In the genomic region with DNA sequence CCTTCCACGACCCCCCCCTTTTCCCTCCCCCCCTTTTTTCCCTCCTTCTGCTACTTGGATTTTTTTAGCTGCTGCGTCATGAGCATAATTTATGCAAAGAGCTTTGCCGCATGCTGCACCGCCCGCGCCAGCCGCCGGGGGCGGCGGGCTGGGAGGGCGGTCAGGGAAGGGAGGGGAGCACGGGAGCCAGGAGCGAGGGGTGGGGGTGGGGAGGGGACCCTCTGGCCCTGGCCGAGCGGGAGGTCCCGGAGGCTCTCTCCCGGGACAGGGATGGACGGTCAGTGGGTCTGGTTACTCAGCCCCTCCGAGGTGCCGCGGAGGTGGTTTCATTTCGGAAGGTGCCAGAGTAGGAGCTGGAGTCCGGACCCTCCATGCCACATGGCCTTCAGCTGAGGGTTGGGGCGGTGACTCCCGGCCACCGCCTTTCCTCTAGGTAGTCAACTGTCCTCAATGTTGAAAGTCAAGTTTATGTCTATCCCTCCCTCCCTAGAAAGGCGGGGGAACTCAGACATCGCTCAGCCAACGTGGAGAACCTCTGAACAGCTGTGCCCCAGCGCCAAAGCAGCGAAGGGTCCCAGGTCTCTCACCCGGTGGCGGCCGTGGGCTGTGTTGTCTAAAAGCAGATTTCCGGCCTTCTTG, we compare ENCODE assay signal across 8 cellular contexts. TPM values are rescaled to one million over a fixed set of nuclear protein-coding genes. Genes with fewer than 3 reads are reported as not detected.
A peak's percentile ranks its signal among the peaks of the same experiment; 100 is the strongest.
DNase-seq lines count a peak whose midpoint lies in the region; ATAC-seq and TF ChIP-seq lines count a peak whose summit lies in the region.

Gene POU6F1, minus strand, starts transcription at position 95 of the 639 bp plus-strand sequence. CDS start 11,226 bp downstream, outside the sequence.

- H3K4me3 ChIP-seq in H7 (ENCODE audit: insufficient read depth, low read depth, low read length) (peak within 1 kb of the TSS; percentile 61), MM.1S (ENCODE audit: low read length) (peak within 1 kb of the TSS; percentile 69), SK-N-SH (ENCODE audit: low read depth in 2 of 2, low read length in 1 of 2) (peak within 1 kb of the TSS; percentile 58 to 65), parathyroid adenoma (ENCODE audit: low read depth, low read length) (peak within 1 kb of the TSS; percentile 78), transverse colon (peak within 1 kb of the TSS; percentile 44 to 98 (median 92))

- H3K9me3 ChIP-seq in MM.1S (replicated peaks; ENCODE audit: insufficient read depth, low read length) (no peaks in the 10 kb centered on the region), SK-N-SH (no peaks in the 10 kb centered on the region), parathyroid adenoma (ENCODE audit: control insufficient read depth, low read length) (no peaks in the 10 kb centered on the region), transverse colon (no peaks in the 10 kb centered on the region)

- TF ChIP-seq POLR2A in transverse colon (IDR thresholded peaks at IDR 0.05): peak; percentile 54

- intact Hi-C loops in cardiac septum (cut with DNase I): loop anchor here (2.0 to 10.0 kb wide), 3 partner anchors 21 to 133 kb away; partner anchors contain the start of genes CSRNP2, DAZAP2 and TFCP2
- intact Hi-C loops in transverse colon (cut with DNase I; ENCODE audit: low total_unique reads): no loop called here

- 0 out of 2 replicates have a peak, but pooled peaks cover 5% of the 10 kb centered on the region for H3K4me1 ChIP-seq in MM.1S (ENCODE audit: low read length)
- H3K4me1 ChIP-seq in SK-N-SH (ENCODE audit: control insufficient read depth in 1 of 2, insufficient read depth in 2 of 2, low read depth in 1 of 2, low read length in 1 of 2): peaks cover 0 to 8% of the 10 kb centered on the region in 2 experiments; a peak in 1 of 4 replicates
- H3K4me1 ChIP-seq in parathyroid adenoma: peaks cover 4% of the 10 kb centered on the region
- H3K4me1 ChIP-seq in transverse colon: peaks cover 0 to 20% (median 12%) of the 10 kb centered on the region in 4 donors

- H3K9me2 ChIP-seq in MM.1S (replicated peaks; ENCODE audit: insufficient read depth, low read length): no peaks in the 10 kb centered on the region
- H3K9me2 ChIP-seq in SK-N-SH: no peaks in the 10 kb centered on the region

- no peak for TF ChIP-seq RAD21 in SK-N-SH (IDR thresholded peaks at IDR 0.05; ENCODE audit: low read length)

- H3K27ac Mint-ChIP-seq in activated naive CD8-positive, alpha-beta T cell treated with anti-CD3 and anti-CD28 coated beads, Interleukin-2, amount 50 U/mL, for 24 hours: peak within 1 kb of the TSS; percentile 90

- H2AFZ ChIP-seq in MM.1S (ENCODE audit: low read length) (peak within 1 kb of the TSS; percentile 92), SK-N-SH (ENCODE audit: low read depth) (peak within 1 kb of the TSS; percentile 86), parathyroid adenoma (peak within 1 kb of the TSS; percentile 98)

- H4K20me1 ChIP-seq in MM.1S (ENCODE audit: insufficient read depth, low read length) (no peaks in the 10 kb centered on the region), SK-N-SH (ENCODE audit: insufficient read depth) (no peaks in the 10 kb centered on the region)

- POLR2A ChIA-PET in SK-N-SH (lab: Yijun Ruan, JAX): interaction anchor here (0.6 to 1.6 kb wide), 7 partner anchors 12 to 166 kb away, joined by 3 to 13 read pairs (median 5); partner anchors contain the start of genes CSRNP2 and DAZAP2

- H3K4me3 Mint-ChIP-seq in activated naive CD8-positive, alpha-beta T cell treated with anti-CD3 and anti-CD28 coated beads, Interleukin-2, amount 50 U/mL, for 24 hours: peak within 1 kb of the TSS; percentile 83

- H3K27me3 Mint-ChIP-seq in activated naive CD8-positive, alpha-beta T cell treated with anti-CD3 and anti-CD28 coated beads, Interleukin-2, amount 50 U/mL, for 24 hours: no peaks in the 10 kb centered on the region

- no peak for TF ChIP-seq EP300 in SK-N-SH (IDR thresholded peaks at IDR 0.05; ENCODE audit: borderline replicate concordance in 1 of 2, low read depth in 1 of 2, low read length in 1 of 2)
- TF ChIP-seq EP300 in transverse colon (IDR thresholded peaks at IDR 0.05; ENCODE audit: low read depth): no peak

- H3K4me2 ChIP-seq in MM.1S (ENCODE audit: low read depth, low read length) (peak within 1 kb of the TSS; percentile 96), SK-N-SH (peak within 1 kb of the TSS; percentile 88), parathyroid adenoma (ENCODE audit: low read length) (peak within 1 kb of the TSS; percentile 99)

- H3K79me2 ChIP-seq in MM.1S (ENCODE audit: low read length) (no peaks in the 10 kb centered on the region), SK-N-SH (ENCODE audit: insufficient read depth) (no peaks in the 10 kb centered on the region), parathyroid adenoma (peaks cover 6% of the 10 kb centered on the region)

- in situ Hi-C loops in transverse colon (cut with MboI; ENCODE audit: low pct_ligation_motif_present in 1 of 4, low pct_unique_long_range_greater_than_20kb in 1 of 4, low sequenced_read_pairs in 3 of 4): no loop called here

- H3K4me1 Mint-ChIP-seq in activated naive CD8-positive, alpha-beta T cell treated with anti-CD3 and anti-CD28 coated beads, Interleukin-2, amount 50 U/mL, for 24 hours: peaks cover 16% of the 10 kb centered on the region

- H3K27me3 ChIP-seq in H7 (ENCODE audit: control insufficient read depth, insufficient read depth, low read length) (no peaks in the 10 kb centered on the region), MM.1S (replicated peaks; ENCODE audit: insufficient read depth, low read length) (no peaks in the 10 kb centered on the region), SK-N-SH (ENCODE audit: insufficient read depth) (no peaks in the 10 kb centered on the region), parathyroid adenoma (ENCODE audit: control insufficient read depth, insufficient read depth, low read length) (no peaks in the 10 kb centered on the region), transverse colon (no peaks in the 10 kb centered on the region)

- peaks cover 14% of the 10 kb centered on the region for H3F3A ChIP-seq in MM.1S (ENCODE audit: insufficient read depth, low read length)
- peaks cover 25% of the 10 kb centered on the region for H3F3A ChIP-seq in SK-N-SH (replicated peaks; ENCODE audit: insufficient read depth)

- WGBS in SK-N-SH (ENCODE audit: low lambda C conversion rate): 8% methylated on average over 30 of the region's 35 CpGs
- 1% methylated on average over 21 of the region's 35 CpGs; no CpG with 5 or more reads in 1 of the 2 donors for WGBS in transverse colon (ENCODE audit: low coverage in 1 of 2), 2 donors

- CTCF ChIA-PET in SK-N-SH (lab: Yijun Ruan, JAX): interaction anchor here (0.6 to 3.1 kb wide), 19 partner anchors 9 to 454 kb away, joined by 3 to 15 read pairs (median 3); partner anchors contain the start of genes DAZAP2, LETMD1 and SMAGP

- H3K36me3 ChIP-seq in H7 (replicated peaks; ENCODE audit: control insufficient read depth, insufficient read depth, low read length): no peaks in the 10 kb centered on the region
- H3K36me3 ChIP-seq in MM.1S (replicated peaks; ENCODE audit: insufficient read depth, low read length): no peaks in the 10 kb centered on the region
- H3K36me3 ChIP-seq in SK-N-SH (replicated peaks in 1 of 2; ENCODE audit: control insufficient read depth in 1 of 2, insufficient read depth in 2 of 2, low read length in 1 of 2): no peaks in the 10 kb centered on the region
- H3K36me3 ChIP-seq in parathyroid adenoma (ENCODE audit: control insufficient read depth, insufficient read depth, low read length): no peaks in the 10 kb centered on the region
- H3K36me3 ChIP-seq in transverse colon: no peaks in the 10 kb centered on the region

- H3K27ac ChIP-seq in MM.1S (ENCODE audit: low read length) (peak within 1 kb of the TSS; percentile 48; the same call in 1 of the 2 replicates), SK-N-SH (ENCODE audit: low read depth in 2 of 2, low read length in 1 of 2) (peak within 1 kb of the TSS; percentile 53 to 77), parathyroid adenoma (peak within 1 kb of the TSS; percentile 93), transverse colon (peak within 1 kb of the TSS; percentile 90 to 97 (median 95))

- peak; percentile 96 for DNase-seq in GM03348 (ENCODE audit: low spot score)
- DNase-seq in H7: peak; percentile 97
- DNase-seq in MM.1S: peak; percentile 84
- DNase-seq in SK-N-SH: peak; percentile 96
- peak; percentile 72 for DNase-seq in activated naive CD8-positive, alpha-beta T cell treated with anti-CD3 and anti-CD28 coated beads, Interleukin-2, amount 50 U/mL, for 24 hours
- DNase-seq in cardiac septum (ENCODE audit: low spot score): peak; percentile 81
- DNase-seq in transverse colon: peak; percentile 74

- H3K9ac ChIP-seq in MM.1S (ENCODE audit: low read length) (peak within 1 kb of the TSS; percentile 77), SK-N-SH (peak within 1 kb of the TSS; percentile 88), parathyroid adenoma (peak within 1 kb of the TSS; percentile 92)

- TF ChIP-seq CTCF in MM.1S (IDR thresholded peaks at IDR 0.05; ENCODE audit: low read length): peak; percentile 56
- TF ChIP-seq CTCF in SK-N-SH (IDR thresholded peaks at IDR 0.05): peak; percentile 53
- TF ChIP-seq CTCF in parathyroid adenoma (IDR thresholded peaks at IDR 0.05): peak; percentile 76
- peak; percentile 70 to 83 (median 79) for TF ChIP-seq CTCF in transverse colon (IDR thresholded peaks at IDR 0.05)

- H3K36me3 Mint-ChIP-seq in activated naive CD8-positive, alpha-beta T cell treated with anti-CD3 and anti-CD28 coated beads, Interleukin-2, amount 50 U/mL, for 24 hours (ENCODE audit: low read depth): no peaks in the 10 kb centered on the region

- ATAC-seq in activated naive CD8-positive, alpha-beta T cell treated with anti-CD3 and anti-CD28 coated beads, Interleukin-2, amount 50 U/mL, for 24 hours: peak; percentile 78

- no peaks in the 10 kb centered on the region for H3K9me3 Mint-ChIP-seq in activated naive CD8-positive, alpha-beta T cell treated with anti-CD3 and anti-CD28 coated beads, Interleukin-2, amount 50 U/mL, for 24 hours

TF ChIP-seq in SK-N-SH, 30 proteins besides CTCF, POLR2A, EP300 and RAD21 (continues in another document):
- TF ChIP-seq, protein P1, sequence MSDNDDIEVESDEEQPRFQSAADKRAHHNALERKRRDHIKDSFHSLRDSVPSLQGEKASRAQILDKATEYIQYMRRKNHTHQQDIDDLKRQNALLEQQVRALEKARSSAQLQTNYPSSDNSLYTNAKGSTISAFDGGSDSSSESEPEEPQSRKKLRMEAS (IDR thresholded peaks at IDR 0.05; ENCODE audit: low read depth): peak; percentile 15; the same call in 1 of the 2 replicates
- TF ChIP-seq EZH2phosphoT487 (IDR thresholded peaks at IDR 0.05; ENCODE audit: borderline replicate concordance, low read depth): no peak
- peak; percentile 62; the same call in 1 of the 2 replicates for TF ChIP-seq MXI1 (IDR thresholded peaks at IDR 0.05; ENCODE audit: low read depth, low read length)
- TF ChIP-seq SMC3 (IDR thresholded peaks at IDR 0.05; ENCODE audit: low read depth, low read length): no peak
- no peak for TF ChIP-seq FOSL2 (IDR thresholded peaks at IDR 0.05; ENCODE audit: borderline replicate concordance, low read depth)

RNA-seq across cellular contexts. Expression of gene POU6F1, which starts in this region (rescaled TPM):
- total RNA-seq in H7 (2014; rRNA removed; shearing (Covaris generic)): 8.3 and 11.8 TPM in 2 replicates
- polyA plus RNA-seq in SK-N-SH (2012; rRNA removed): 1.9 TPM in 2 replicates
- polyA plus RNA-seq in SK-N-SH (2012; cell fraction: cytosol; rRNA removed): 1.2 and 1.9 TPM in 2 replicates
- polyA plus RNA-seq in SK-N-SH (2012; cell fraction: nucleus; rRNA removed): 9.6 and 14.7 TPM in 2 replicates
- total RNA-seq in cardiac septum (9.1 TPM), transverse colon (1 to 10 TPM; 3.7 to 6.5 (median 6.1) TPM)

Comparison
In these comparisons a context has a peak if more than half of its experiments do, and no peak if none do; other contexts are left out.
1. Peak in every context shown above with its lines: DNase-seq, ATAC-seq, H3K4me3 ChIP-seq and H3K27ac ChIP-seq.